2 cellular contexts compared by ENCODE assay signal in genomic region chr10:101071266-101071884, GRCh38.
A peak's percentile ranks its signal among the peaks of the same experiment; 100 is the strongest.
TF ChIP-seq lines count a peak whose summit lies in the region.

No MANE protein-coding gene starts in this region.

TF ChIP-seq in GM12878, 131 proteins besides CTCF, POLR2A, EP300 and RAD21 (continues in another document):
- TF ChIP-seq EGR1 (IDR thresholded peaks at IDR 0.05; ENCODE audit: borderline replicate concordance in 1 of 2, low read depth in 2 of 2, low read length in 2 of 2) = peak in 1 of 2 experiments; percentile 51; a peak in 1 of 3 replicates
- no peak for TF ChIP-seq RCOR1 (conservative IDR thresholded peaks at IDR 0.05; ENCODE audit: low read depth, low read length)
- TF ChIP-seq NBN (IDR thresholded peaks at IDR 0.05) = peak; percentile 63; the same call in 1 of the 2 replicates
- peak; percentile 72; the same call in 1 of the 2 replicates for TF ChIP-seq IRF4 (IDR thresholded peaks at IDR 0.05; ENCODE audit: low read depth, low read length)
- peak; percentile 47; the same call in 1 of the 2 replicates for TF ChIP-seq ATF7 (IDR thresholded peaks at IDR 0.05; ENCODE audit: low read depth)
- TF ChIP-seq IKZF1 (conservative IDR thresholded peaks at IDR 0.05) = peak; percentile 50; the same call in 1 of the 2 replicates
- TF ChIP-seq IKZF2 (IDR thresholded peaks at IDR 0.05) = peak; percentile 67 to 68
- TF ChIP-seq EED (IDR thresholded peaks at IDR 0.05; ENCODE audit: low read depth) = 0 out of 2 replicates have a peak, but pooled peaks have one; percentile 19
- peak; percentile 59; the same call in 1 of the 2 replicates for TF ChIP-seq PKNOX1 (IDR thresholded peaks at IDR 0.05)
- TF ChIP-seq SPI1 (IDR thresholded peaks at IDR 0.05; ENCODE audit: borderline replicate concordance, insufficient read depth, low read depth, low read length) = peak; percentile 90
- no peak for TF ChIP-seq ZNF592 (IDR thresholded peaks at IDR 0.05)
- TF ChIP-seq MLLT1 (IDR thresholded peaks at IDR 0.05) = peak; percentile 51; the same call in 1 of the 2 replicates
- peak; percentile 92 for TF ChIP-seq ZNF384 (IDR thresholded peaks at IDR 0.05; ENCODE audit: borderline replicate concordance, low read depth, low read length)
- no peak for TF ChIP-seq ZNF687 (IDR thresholded peaks at IDR 0.05)

TF ChIP-seq in GM23338, 12 proteins besides CTCF, POLR2A, EP300 and RAD21:
- TF ChIP-seq ZNF331 (CRISPR knock-in tag; IDR thresholded peaks at IDR 0.05; ENCODE audit: low read depth) = no peak
- TF ChIP-seq EZH2 (IDR thresholded peaks at IDR 0.05; ENCODE audit: low read depth, unreplicated experiment) = no peak
- no peak for TF ChIP-seq ZNF462 (CRISPR knock-in tag; IDR thresholded peaks at IDR 0.05)
- TF ChIP-seq POLR2AphosphoS5 (IDR thresholded peaks at IDR 0.05; ENCODE audit: low read depth) = no peak
- TF ChIP-seq NANOG (IDR thresholded peaks at IDR 0.05; ENCODE audit: borderline replicate concordance) = no peak
- TF ChIP-seq CREB1 (CRISPR knock-in tag; IDR thresholded peaks at IDR 0.05; ENCODE audit: low read depth) = no peak
- TF ChIP-seq REST (IDR thresholded peaks at IDR 0.05; ENCODE audit: unreplicated experiment) = no peak
- no peak for TF ChIP-seq EZH2phosphoT487 (IDR thresholded peaks at IDR 0.05; ENCODE audit: unreplicated experiment)
- TF ChIP-seq ZNF114 (CRISPR knock-in tag; IDR thresholded peaks at IDR 0.05) = no peak
- no peak for TF ChIP-seq STAT1 (IDR thresholded peaks at IDR 0.05; ENCODE audit: unreplicated experiment)
- TF ChIP-seq ETS1 (IDR thresholded peaks at IDR 0.05) = no peak
- TF ChIP-seq JUNB (IDR thresholded peaks at IDR 0.05; ENCODE audit: unreplicated experiment) = no peak
